ENCODE assay signal across 9 cellular contexts in genomic region chr6:75932067-75932466, GRCh38.
DNase-seq lines count a peak whose midpoint lies in the region; ATAC-seq and TF ChIP-seq lines count a peak whose summit lies in the region.
"Had no signal": no experiment of that assay in that cellular context is flagged by ENCODE, and none has a peak within 500 bp of the region (broad histone marks: within the 10 kb centered on the region; RNA-seq: fewer than 3 reads in every experiment).

No MANE protein-coding gene starts in this region.

- H3K4me1 ChIP-seq in psoas muscle (no peaks in the 10 kb centered on the region), upper lobe of left lung (peaks cover 10 to 13% (median 12%) of the 10 kb centered on the region in 4 donors)

- ATAC-seq in activated CD4-positive, alpha-beta T cell treated with anti-CD3 and anti-CD28 coated beads for 36 hours: no peak
- ATAC-seq in psoas muscle: no peak
- no peak for ATAC-seq in GM19452 (IDR thresholded peaks at IDR 0.05; ENCODE audit: unreplicated experiment)
- no peak for ATAC-seq in upper lobe of left lung (ENCODE audit: low FRiP score in 2 of 2)

- CTCF ChIA-PET in activated CD4-positive, alpha-beta T cell treated with anti-CD3 and anti-CD28 coated beads for 36 hours (lab: Charles Lee): interaction anchor here (1.0 kb wide), 1 partner anchor 54 kb away, joined by 3 read pairs; no protein-coding TSS in a partner anchor

- H3K36me3 ChIP-seq in psoas muscle (ENCODE audit: insufficient read depth in 1 of 2, low read depth in 1 of 2): no peaks in the 10 kb centered on the region
- no peaks in the 10 kb centered on the region for H3K36me3 ChIP-seq in upper lobe of left lung

- H3K9me3 ChIP-seq in psoas muscle: no peaks in the 10 kb centered on the region
- no peaks in the 10 kb centered on the region for H3K9me3 ChIP-seq in upper lobe of left lung

- H3K27me3 ChIP-seq in psoas muscle (ENCODE audit: insufficient read depth in 3 of 3, low read length in 2 of 3) (peaks cover 0 to 2% (median 0%) of the 10 kb centered on the region in 3 donors), upper lobe of left lung (no peaks in the 10 kb centered on the region)

- no peaks in the 10 kb centered on the region for H3K36me3 Mint-ChIP-seq in activated CD4-positive, alpha-beta T cell treated with anti-CD3 and anti-CD28 coated beads for 36 hours (ENCODE audit: low read depth)
- H3K36me3 Mint-ChIP-seq: activated naive CD4-positive, alpha-beta T cell treated with anti-CD3 and anti-CD28 coated beads, Interleukin-2, amount 50 U/mL, for 24 hours had no signal

- POLR2A ChIA-PET in activated CD4-positive, alpha-beta T cell treated with anti-CD3 and anti-CD28 coated beads for 36 hours (lab: Charles Lee): interaction anchor here (0.6 kb wide), 1 partner anchor 729 kb away, joined by 5 read pairs; no protein-coding TSS in a partner anchor

- H3K27ac ChIP-seq in psoas muscle (no peak overlapping the region), upper lobe of left lung (no peak overlapping the region)

- TF ChIP-seq POLR2A in upper lobe of left lung (IDR thresholded peaks at IDR 0.05): no peak

- H3K4me3 Mint-ChIP-seq in activated CD4-positive, alpha-beta T cell treated with anti-CD3 and anti-CD28 coated beads for 36 hours: no peak overlapping the region
- H3K4me3 Mint-ChIP-seq: activated naive CD4-positive, alpha-beta T cell treated with anti-CD3 and anti-CD28 coated beads, Interleukin-2, amount 50 U/mL, for 24 hours had no signal

- 54 to 58% (median 58%) methylated on average over 5 of the region's 5 CpGs for WGBS in psoas muscle, 3 donors
- WGBS in upper lobe of left lung, 2 donors: 49 to 62% methylated on average over 5 of the region's 5 CpGs

- peak; percentile 12 for DNase-seq in activated CD4-positive, alpha-beta T cell treated with anti-CD3 and anti-CD28 coated beads for 36 hours
- DNase-seq in activated CD4-positive, alpha-beta T cell treated with anti-CD3 and anti-CD28 coated beads, Interleukin-2, amount 50 U/mL, for 48 hours: no peak
- peak; percentile 39 for DNase-seq in M059J (ENCODE audit: low read depth)
- peak; percentile 14 for DNase-seq in amniotic epithelial cell (ENCODE audit: low read depth)
- DNase-seq in midbrain (lab: John Stamatoyannopoulos, UW): peak; percentile 17
- no peak for DNase-seq in psoas muscle
- DNase-seq in upper lobe of left lung: no peak

- no peak overlapping the region for H3K27ac Mint-ChIP-seq in activated CD4-positive, alpha-beta T cell treated with anti-CD3 and anti-CD28 coated beads for 36 hours
- H3K27ac Mint-ChIP-seq: activated naive CD4-positive, alpha-beta T cell treated with anti-CD3 and anti-CD28 coated beads, Interleukin-2, amount 50 U/mL, for 24 hours had no signal

- intact Hi-C loops in activated CD4-positive, alpha-beta T cell treated with anti-CD3 and anti-CD28 coated beads for 36 hours (cut with DNase I, micrococcal nuclease): no loop called here
- intact Hi-C loops in psoas muscle (cut with DNase I): loop anchor here (5.0 to 10.0 kb wide), 2 partner anchors 1525 to 1533 kb away; partner anchors contain the start of gene HTR1B (in 1 of the 2)

- no peak for TF ChIP-seq EP300 in upper lobe of left lung (IDR thresholded peaks at IDR 0.05)

- H3K27me3 Mint-ChIP-seq in activated CD4-positive, alpha-beta T cell treated with anti-CD3 and anti-CD28 coated beads for 36 hours: peaks cover 19% of the 10 kb centered on the region

- no peaks in the 10 kb centered on the region for H3K9me3 Mint-ChIP-seq in activated CD4-positive, alpha-beta T cell treated with anti-CD3 and anti-CD28 coated beads for 36 hours (ENCODE audit: low read depth)
- H3K9me3 Mint-ChIP-seq: activated naive CD4-positive, alpha-beta T cell treated with anti-CD3 and anti-CD28 coated beads, Interleukin-2, amount 50 U/mL, for 24 hours had no signal

- H3K4me3 ChIP-seq in psoas muscle: no peak overlapping the region
- H3K4me3 ChIP-seq in upper lobe of left lung: no peak overlapping the region

- H3K4me1 Mint-ChIP-seq in activated CD4-positive, alpha-beta T cell treated with anti-CD3 and anti-CD28 coated beads for 36 hours: peaks cover 7% of the 10 kb centered on the region

- TF ChIP-seq CTCF in psoas muscle (IDR thresholded peaks at IDR 0.05): no peak
- TF ChIP-seq CTCF in upper lobe of left lung (IDR thresholded peaks at IDR 0.05): no peak

Comparison
In these comparisons a context has a peak if more than half of its experiments do, and no peak if none do; other contexts are left out.
1. DNase-seq: peak in activated CD4-positive, alpha-beta T cell treated with anti-CD3 and anti-CD28 coated beads for 36 hours (single experiment), M059J (single experiment), amniotic epithelial cell (single experiment) and midbrain (single experiment); none in activated CD4-positive, alpha-beta T cell treated with anti-CD3 and anti-CD28 coated beads, Interleukin-2, amount 50 U/mL, for 48 hours (0 of 2), psoas muscle (0 of 2) and upper lobe of left lung (0 of 2).
2. intact Hi-C loops: an anchor here in psoas muscle (5.0 to 10.0 kb wide); none called in activated CD4-positive, alpha-beta T cell treated with anti-CD3 and anti-CD28 coated beads for 36 hours.